Comparison of ENCODE assay signal across 21 cellular contexts in genomic region chr13:100664171-100664900, GRCh38.
"Had no signal": no experiment of that assay in that cellular context is flagged by ENCODE, and none has a peak within 500 bp of the region (broad histone marks: within the 10 kb centered on the region; RNA-seq: fewer than 3 reads in every experiment).

No MANE protein-coding gene starts in this region.

- DNase-seq: colonic mucosa; effector memory CD4-positive, alpha-beta T cell; hypothalamus; immature natural killer cell; left ventricle myocardium superior; lower lobe of right lung; natural killer cell; occipital lobe; pancreas; right lobe of liver; small intestine; stimulated activated CD4-positive, alpha-beta T cell treated with anti-CD3 and anti-CD28 coated beads, Interleukin-15, amount 100 ng/mL, for 24 hours; stimulated activated CD4-positive, alpha-beta T cell treated with anti-CD3 and anti-CD28 coated beads, Interleukin-2, amount 100 ng/mL, for 48 hours; stimulated activated naive B cell treated with anti-CD40 and anti-IgM and Interleukin-4, amounts not matched to agents 10 μg/mL and 1 μg/mL and 100 μg/mL, for 72 hours; stimulated activated naive CD8-positive, alpha-beta T cell treated with anti-CD3 and anti-CD28 coated beads, Interleukin-15, amount 100 ng/mL, for 72 hours; testis; tibial artery; upper lobe of right lung; uterus had no signal

- H3K27me3 ChIP-seq: colonic mucosa, pancreas, right lobe of liver, testis, tibial artery, upper lobe of right lung, uterus had no signal

- H3K27ac ChIP-seq: colonic mucosa, lower lobe of right lung, pancreas, right lobe of liver, testis, tibial artery, upper lobe of right lung, uterus had no signal

- H3K4me3 ChIP-seq: colonic mucosa, lower lobe of right lung, pancreas, right lobe of liver, testis, tibial artery, upper lobe of right lung, uterus had no signal

- H3K9me3 Mint-ChIP-seq: dendritic cell treated with granulocyte-macrophage colony-stimulating factor and Interleukin-4, amounts not matched to agents 40 ng/mL and 50 ng/mL, for 4 days; immature natural killer cell; natural killer cell; stimulated activated naive B cell treated with anti-CD40 and anti-IgM and Interleukin-4, amounts not matched to agents 10 μg/mL and 1 μg/mL and 100 μg/mL, for 72 hours; stimulated activated naive CD8-positive, alpha-beta T cell treated with anti-CD3 and anti-CD28 coated beads, Interleukin-15, amount 100 ng/mL, for 72 hours had no signal

- H3K27me3 Mint-ChIP-seq: dendritic cell treated with granulocyte-macrophage colony-stimulating factor and Interleukin-4, amounts not matched to agents 40 ng/mL and 50 ng/mL, for 4 days; progenitor cell of endocrine pancreas; stimulated activated naive B cell treated with anti-CD40 and anti-IgM and Interleukin-4, amounts not matched to agents 10 μg/mL and 1 μg/mL and 100 μg/mL, for 72 hours; stimulated activated naive CD8-positive, alpha-beta T cell treated with anti-CD3 and anti-CD28 coated beads, Interleukin-15, amount 100 ng/mL, for 72 hours had no signal

- H3K4me3 Mint-ChIP-seq: dendritic cell treated with granulocyte-macrophage colony-stimulating factor and Interleukin-4, amounts not matched to agents 40 ng/mL and 50 ng/mL, for 4 days; natural killer cell; stimulated activated naive B cell treated with anti-CD40 and anti-IgM and Interleukin-4, amounts not matched to agents 10 μg/mL and 1 μg/mL and 100 μg/mL, for 72 hours; stimulated activated naive CD8-positive, alpha-beta T cell treated with anti-CD3 and anti-CD28 coated beads, Interleukin-15, amount 100 ng/mL, for 72 hours had no signal

- H3K27ac Mint-ChIP-seq: dendritic cell treated with granulocyte-macrophage colony-stimulating factor and Interleukin-4, amounts not matched to agents 40 ng/mL and 50 ng/mL, for 4 days; natural killer cell; progenitor cell of endocrine pancreas; stimulated activated naive B cell treated with anti-CD40 and anti-IgM and Interleukin-4, amounts not matched to agents 10 μg/mL and 1 μg/mL and 100 μg/mL, for 72 hours had no signal
